21 cellular contexts compared by ENCODE assay signal in genomic region chrX:118205421-118205820, GRCh38.
"Had no signal": no experiment of that assay in that cellular context is flagged by ENCODE, and none has a peak within 500 bp of the region (broad histone marks: within the 10 kb centered on the region; RNA-seq: fewer than 3 reads in every experiment).

No MANE protein-coding gene starts in this region.

- H3K4me2 ChIP-seq: SK-N-SH had no signal

- ATAC-seq: Panc1, PC-3 had no signal

- DNase-seq: KBM-7; MV-4-11; NCI-H1048; NCI-H1105; NCI-H1417; NCI-H1436 treated with DMSO at 0.1 percent for 48 hours; NCI-H1694; NCI-H187 treated with DMSO at 0.1 percent for 48 hours; NCI-H2029 treated with DMSO at 0.1 percent for 48 hours; NCI-H2171 treated with DMSO at 0.1 percent for 48 hours; NCI-H345; NCI-H446 treated with DMSO at 0.1 percent for 48 hours; NCI-H510A treated with DMSO at 0.1 percent for 48 hours; NCI-H526; NCI-H82; NK-92 treated with Interleukin-12 subunit alpha and Interleukin-12 subunit beta, amount 100 ng/mL, for 24 hours; PC-3; SHP77; SK-N-SH had no signal

- H3K9me3 ChIP-seq: SK-N-SH had no signal

- H3K27ac ChIP-seq: RWPE1 had no signal
